ENCODE assay signal across 23 cellular contexts in genomic region chr9:98211260-98211659, GRCh38.
"Had no signal": no experiment of that assay in that cellular context is flagged by ENCODE, and none has a peak within 500 bp of the region (broad histone marks: within the 10 kb centered on the region; RNA-seq: fewer than 3 reads in every experiment).

No MANE protein-coding gene starts in this region.

- H3K27ac ChIP-seq: gastrocnemius medialis, heart left ventricle, right atrium auricular region, testis had no signal

- H3K4me1 ChIP-seq: gastrocnemius medialis, heart left ventricle, right atrium auricular region had no signal

- H3K9me3 Mint-ChIP-seq: activated naive CD4-positive, alpha-beta T cell treated with anti-CD3 and anti-CD28 coated beads, Interleukin-2, amount 10 ng/mL, durations not matched to agents 7 days and 5 days; activated naive CD8-positive, alpha-beta T cell treated with anti-CD3 and anti-CD28 coated beads, Interleukin-2, amount 50 U/mL, for 24 hours; brain; dendritic cell treated with granulocyte-macrophage colony-stimulating factor and Interleukin-4, amounts not matched to agents 40 ng/mL and 50 ng/mL, for 4 days; memory B cell; nephron; stimulated activated naive CD8-positive, alpha-beta T cell treated with anti-CD3 and anti-CD28 coated beads, Interleukin-15, amount 100 ng/mL, for 72 hours; type B pancreatic cell had no signal

- ATAC-seq: activated naive CD8-positive, alpha-beta T cell treated with anti-CD3 and anti-CD28 coated beads, Interleukin-2, amount 50 U/mL, for 24 hours; gastrocnemius medialis; heart left ventricle; left ventricle myocardium superior; stimulated activated naive CD8-positive, alpha-beta T cell treated with anti-CD3 and anti-CD28 coated beads, Interleukin-15, amount 100 ng/mL, for 72 hours had no signal

- H3K4me1 Mint-ChIP-seq: activated naive CD8-positive, alpha-beta T cell treated with anti-CD3 and anti-CD28 coated beads, Interleukin-2, amount 50 U/mL, for 24 hours; stimulated activated naive CD8-positive, alpha-beta T cell treated with anti-CD3 and anti-CD28 coated beads, Interleukin-15, amount 100 ng/mL, for 72 hours had no signal

- H3K4me3 Mint-ChIP-seq: activated naive CD4-positive, alpha-beta T cell treated with anti-CD3 and anti-CD28 coated beads, Interleukin-2, amount 10 ng/mL, durations not matched to agents 7 days and 5 days; activated naive CD8-positive, alpha-beta T cell treated with anti-CD3 and anti-CD28 coated beads, Interleukin-2, amount 50 U/mL, for 24 hours; brain; dendritic cell treated with granulocyte-macrophage colony-stimulating factor and Interleukin-4, amounts not matched to agents 40 ng/mL and 50 ng/mL, for 4 days; memory B cell; nephron; stimulated activated naive CD8-positive, alpha-beta T cell treated with anti-CD3 and anti-CD28 coated beads, Interleukin-15, amount 100 ng/mL, for 72 hours; type B pancreatic cell had no signal

- DNase-seq: activated CD4-positive, alpha-beta T cell treated with anti-CD3 and anti-CD28 coated beads, Interleukin-2, amount 50 U/mL, for 1 hour; activated CD8-positive, alpha-beta memory T cell treated with anti-CD3 and anti-CD28 coated beads, Interleukin-2, amount 50 U/mL, for 48 hours; activated effector memory CD4-positive, alpha-beta T cell treated with Interleukin-2 at 50 U/mL for 16 hours; activated naive CD4-positive, alpha-beta T cell treated with anti-CD3 and anti-CD28 coated beads, Interleukin-2, amount 10 ng/mL, durations not matched to agents 7 days and 5 days; activated naive CD8-positive, alpha-beta T cell treated with anti-CD3 and anti-CD28 coated beads, Interleukin-2, amount 50 U/mL, for 24 hours; activated T-cell treated with anti-CD3 and anti-CD28 coated beads, Interleukin-2, amount 50 U/mL, for 48 hours; anterior cingulate cortex; caudate nucleus; effector CD8-positive, alpha-beta T cell; gastrocnemius medialis; heart left ventricle; left ventricle myocardium superior; stimulated activated CD4-positive, alpha-beta T cell treated with anti-CD3 and anti-CD28 coated beads, Interleukin-2, amount 100 ng/mL, for 24 hours; stimulated activated naive CD8-positive, alpha-beta T cell treated with anti-CD3 and anti-CD28 coated beads, Interleukin-15, amount 100 ng/mL, for 72 hours; T-helper 1 cell; T1000; testis had no signal

- H3K27me3 ChIP-seq: gastrocnemius medialis, heart left ventricle, right atrium auricular region, testis had no signal

- H3K36me3 ChIP-seq: right atrium auricular region had no signal

- H3K9me3 ChIP-seq: gastrocnemius medialis, heart left ventricle, right atrium auricular region, testis had no signal

- H3K4me3 ChIP-seq: gastrocnemius medialis, heart left ventricle, right atrium auricular region, testis had no signal

- H3K36me3 Mint-ChIP-seq: brain, type B pancreatic cell had no signal

- H3K27ac Mint-ChIP-seq: activated naive CD4-positive, alpha-beta T cell treated with anti-CD3 and anti-CD28 coated beads, Interleukin-2, amount 10 ng/mL, durations not matched to agents 7 days and 5 days; activated naive CD8-positive, alpha-beta T cell treated with anti-CD3 and anti-CD28 coated beads, Interleukin-2, amount 50 U/mL, for 24 hours; brain; memory B cell; nephron; type B pancreatic cell had no signal
